ENCODE assay signal across 9 cellular contexts in genomic region chr5:6328173-6328572, GRCh38. TPM values are rescaled to one million over a fixed set of nuclear protein-coding genes. Genes with fewer than 3 reads are reported as not detected.
DNase-seq lines count a peak whose midpoint lies in the region; ATAC-seq and TF ChIP-seq lines count a peak whose summit lies in the region.
"Had no signal": no experiment of that assay in that cellular context is flagged by ENCODE, and none has a peak within 500 bp of the region (broad histone marks: within the 10 kb centered on the region; RNA-seq: fewer than 3 reads in every experiment).

No MANE protein-coding gene starts in this region.

- peaks cover 9% of the 10 kb centered on the region for H3K36me3 Mint-ChIP-seq in activated CD4-positive, alpha-beta T cell treated with anti-CD3 and anti-CD28 coated beads for 36 hours (ENCODE audit: low read depth)

- DNase-seq in activated CD4-positive, alpha-beta T cell treated with anti-CD3 and anti-CD28 coated beads for 36 hours, result peak; percentile 48
- DNase-seq in activated CD4-positive, alpha-beta T cell treated with anti-CD3 and anti-CD28 coated beads for 4 hours, result no peak
- DNase-seq in NAMALWA (ENCODE audit: low spot score), result peak; percentile 41
- DNase-seq in T47D (ENCODE audit: low read depth in 1 of 2, low spot score in 1 of 2), result peak; percentile 67 to 86
- peak; percentile 24 for DNase-seq in myocyte (ENCODE audit: low read depth)
- DNase-seq in omental fat pad (ENCODE audit: low spot score), result no peak
- no peak for DNase-seq in ascending aorta (ENCODE audit: low spot score in 2 of 2)
- DNase-seq in T1000 (lab: John Stamatoyannopoulos, UW), result no peak
- DNase-seq: effector CD8-positive, alpha-beta T cell had no signal

- peaks cover 0 to 5% of the 10 kb centered on the region in 2 donors for H3K36me3 ChIP-seq in ascending aorta

- in situ Hi-C loops in T47D (cut with HindIII; ENCODE audit: low pct_unique_long_range_greater_than_20kb, low sequenced_read_pairs), result no loop called here

- H3K27me3 ChIP-seq in ascending aorta, result no peaks in the 10 kb centered on the region

- no peak overlapping the region for H3K27ac Mint-ChIP-seq in activated CD4-positive, alpha-beta T cell treated with anti-CD3 and anti-CD28 coated beads for 36 hours

- no peak for ATAC-seq in activated CD4-positive, alpha-beta T cell treated with anti-CD3 and anti-CD28 coated beads for 36 hours
- ATAC-seq in omental fat pad (ENCODE audit: low FRiP score), result no peak

- H3K4me3 Mint-ChIP-seq in activated CD4-positive, alpha-beta T cell treated with anti-CD3 and anti-CD28 coated beads for 36 hours, result no peak overlapping the region

- no peaks in the 10 kb centered on the region for H3K4me1 ChIP-seq in ascending aorta

- TF ChIP-seq CTCF in omental fat pad (IDR thresholded peaks at IDR 0.05), result no peak
- no peak for TF ChIP-seq CTCF in ascending aorta (IDR thresholded peaks at IDR 0.05)

- H3K27ac ChIP-seq in ascending aorta, result no peak overlapping the region

- H3K27me3 Mint-ChIP-seq in activated CD4-positive, alpha-beta T cell treated with anti-CD3 and anti-CD28 coated beads for 36 hours, result no peaks in the 10 kb centered on the region

- H3K9me3 ChIP-seq in ascending aorta, result peaks cover 0 to 16% of the 10 kb centered on the region in 2 donors

- POLR2A ChIA-PET in activated CD4-positive, alpha-beta T cell treated with anti-CD3 and anti-CD28 coated beads for 36 hours (lab: Charles Lee), result no interaction called here

- H3K9me3 Mint-ChIP-seq in activated CD4-positive, alpha-beta T cell treated with anti-CD3 and anti-CD28 coated beads for 36 hours (ENCODE audit: low read depth), result peaks cover 14% of the 10 kb centered on the region

- no peak overlapping the region for H3K4me3 ChIP-seq in ascending aorta

- H3K4me1 Mint-ChIP-seq in activated CD4-positive, alpha-beta T cell treated with anti-CD3 and anti-CD28 coated beads for 36 hours, result no peaks in the 10 kb centered on the region

- intact Hi-C loops in activated CD4-positive, alpha-beta T cell treated with anti-CD3 and anti-CD28 coated beads for 36 hours (cut with DNase I, micrococcal nuclease), result no loop called here
- intact Hi-C loops in ascending aorta (cut with DNase I), result no loop called here

- CTCF ChIA-PET in activated CD4-positive, alpha-beta T cell treated with anti-CD3 and anti-CD28 coated beads for 36 hours (lab: Charles Lee), result no interaction called here

RNA-seq across cellular contexts. Expression of gene MED10, which starts 50.2 kb away (rescaled TPM):
- total RNA-seq in activated CD4-positive, alpha-beta T cell treated with anti-CD3 and anti-CD28 coated beads for 36 hours, result 10 to 100 TPM; 40.4 to 50.8 TPM
- total RNA-seq in myocyte, result 13.3 and 15.9 TPM in 2 replicates
- polyA plus RNA-seq in myocyte (2012), result 50.7 TPM
- 10 to 100 TPM; 22.8 to 36.1 (median 27.8) TPM for total RNA-seq in omental fat pad
- 2.9 TPM for total RNA-seq in ascending aorta

Comparison
In these comparisons a context has a peak if more than half of its experiments do, and no peak if none do; other contexts are left out.
1. DNase-seq: peak in activated CD4-positive, alpha-beta T cell treated with anti-CD3 and anti-CD28 coated beads for 36 hours (single experiment), NAMALWA (single experiment), T47D (2 of 2) and myocyte (single experiment); none in activated CD4-positive, alpha-beta T cell treated with anti-CD3 and anti-CD28 coated beads for 4 hours (0 of 2), omental fat pad (single experiment), ascending aorta (0 of 2) and T1000 (single experiment).